In the genomic region with DNA sequence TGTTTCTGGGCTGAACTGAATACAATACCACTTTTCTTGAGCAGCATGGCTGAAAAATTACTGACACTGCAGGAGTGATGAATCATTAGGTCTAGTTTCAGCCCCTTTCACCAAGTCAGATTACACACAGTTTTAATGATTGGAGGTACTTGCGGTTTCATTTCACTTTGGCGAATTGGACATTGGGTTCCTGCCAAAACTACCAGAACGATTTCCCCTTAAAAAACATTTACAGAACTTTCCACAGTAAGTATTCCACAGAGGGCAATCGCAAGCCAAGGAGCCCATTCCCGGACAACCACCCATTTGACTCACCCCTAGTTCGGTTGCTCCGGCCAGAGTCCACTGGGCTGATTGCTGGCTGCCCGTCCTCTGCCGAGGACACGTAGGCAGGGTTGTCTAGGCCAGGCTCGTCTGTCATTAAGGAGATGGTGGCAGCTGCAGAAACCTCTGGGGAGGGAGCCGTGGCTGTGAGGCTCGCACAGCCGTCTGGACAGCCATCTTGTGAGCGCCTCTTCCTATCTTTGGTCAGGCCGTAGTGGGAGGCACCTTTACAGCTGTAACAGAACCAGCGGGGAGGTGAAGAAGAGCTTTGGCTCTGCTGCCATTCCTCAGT, we compare ENCODE assay signal across 10 cellular contexts.
DNase-seq lines count a peak whose midpoint lies in the region; ATAC-seq, FAIRE-seq and TF ChIP-seq lines count a peak whose summit lies in the region.
"Had no signal": no experiment of that assay in that cellular context is flagged by ENCODE, and none has a peak within 500 bp of the region (broad histone marks: within the 10 kb centered on the region; RNA-seq: fewer than 3 reads in every experiment).

No MANE protein-coding gene starts in this region.

- TF ChIP-seq CTCF in H1 (IDR thresholded peaks at IDR 0.05; ENCODE audit: control extremely low read depth in 1 of 3, insufficient read depth in 1 of 3, low read depth in 1 of 3, low read length in 3 of 3): no peak

- H4K8ac ChIP-seq in H1 (ENCODE audit: extremely low read depth, insufficient read depth, low read length): peak overlapping the region; percentile 76; the same call in 1 of the 2 replicates

- H2BK12ac ChIP-seq in H1 (ENCODE audit: low read depth, low read length): no peak overlapping the region

- H2AFZ ChIP-seq in H1 (ENCODE audit: low read length): no peak overlapping the region

- H3K4me3 ChIP-seq in H1 (ENCODE audit: extremely low read depth in 1 of 4, insufficient read depth in 2 of 4, low read depth in 3 of 4, low read length in 4 of 4): no peak overlapping the region

- DNase-seq in A172 (ENCODE audit: low spot score): peak; percentile 78
- DNase-seq in NCI-H2029 treated with DMSO at 0.1 percent for 48 hours (lab: John Stamatoyannopoulos, UW): peak; percentile 44
- DNase-seq in H1 (ENCODE audit: low read depth in 1 of 2, low spot score in 2 of 2): no peak
- DNase-seq in mucosa of gallbladder (ENCODE audit: low spot score): peak; percentile 73
- DNase-seq in GM12892 (ENCODE audit: insufficient read length): no peak
- no peak for DNase-seq in amygdala (lab: John Stamatoyannopoulos, UW)
- DNase-seq in cerebellar nuclear complex (lab: John Stamatoyannopoulos, UW): no peak
- DNase-seq: NCI-H1436, SHP77 treated with DMSO at 0.1 percent for 48 hours had no signal

- no peak overlapping the region for H3K23ac ChIP-seq in H1 (ENCODE audit: insufficient read length)

- H3K4me2 ChIP-seq in H1 (ENCODE audit: insufficient read depth in 1 of 2, low read depth in 2 of 2, low read length in 2 of 2): no peak overlapping the region

- H4K5ac ChIP-seq in H1 (ENCODE audit: insufficient read length, low read depth, low read length): no peak overlapping the region

- H2BK20ac ChIP-seq in H1 (ENCODE audit: low read length): no peak overlapping the region

- POLR2A ChIA-PET in H1 (lab: Charles Lee; ENCODE audit: partially characterized antibody): no interaction called here

- H3K56ac ChIP-seq in H1 (replicated peaks; ENCODE audit: insufficient read length, low read depth, low read length): no peak overlapping the region

- H2BK15ac ChIP-seq in H1 (ENCODE audit: low read length): no peak overlapping the region

- H2BK120ac ChIP-seq in H1 (replicated peaks; ENCODE audit: low read depth, low read length): no peak overlapping the region

- no peak overlapping the region for H2AK5ac ChIP-seq in H1 (ENCODE audit: low read depth, low read length)

- no peak for TF ChIP-seq EP300 in H1 (IDR thresholded peaks at IDR 0.05; ENCODE audit: borderline replicate concordance in 1 of 2, low read depth in 2 of 2, low read length in 2 of 2)

- H3K9me3 ChIP-seq in H1 (ENCODE audit: insufficient read depth in 2 of 2, low read depth in 1 of 2, low read length in 1 of 2): no peaks in the 10 kb centered on the region

- TF ChIP-seq RAD21 in H1 (IDR thresholded peaks at IDR 0.05 in 1 of 2, conservative IDR thresholded peaks at IDR 0.05 in 1 of 2; ENCODE audit: low read depth in 2 of 2, low read length in 2 of 2): no peak

- 0 out of 2 replicates have a peak overlapping the region, but pooled peaks have one; percentile 3 for H3K18ac ChIP-seq in H1 (ENCODE audit: extremely low read depth, low read length)

- no peak overlapping the region for H3K14ac ChIP-seq in H1 (ENCODE audit: insufficient read length)

- H4K91ac ChIP-seq in H1 (replicated peaks; ENCODE audit: insufficient read length, low read length): no peak overlapping the region

- TF ChIP-seq POLR2A in H1 (IDR thresholded peaks at IDR 0.05; ENCODE audit: control extremely low read depth in 1 of 2, low read depth in 2 of 2, low read length in 2 of 2) (no peak), GM12892 (IDR thresholded peaks at IDR 0.05; ENCODE audit: low read depth, low read length) (no peak)

- H3K79me2 ChIP-seq in H1 (ENCODE audit: control insufficient read depth in 1 of 2, insufficient read depth in 2 of 2, low read length in 2 of 2): no peaks in the 10 kb centered on the region

- H3K27me3 ChIP-seq in H1 (replicated peaks in 1 of 4; ENCODE audit: control insufficient read depth in 3 of 4, extremely low read depth in 1 of 4, insufficient read depth in 3 of 4, low read length in 3 of 4): no peaks in the 10 kb centered on the region

- ATAC-seq in HG02588 (IDR thresholded peaks at IDR 0.05; ENCODE audit: unreplicated experiment): no peak

- no peaks in the 10 kb centered on the region; the same call in 1 of the 2 replicates for H3K23me2 ChIP-seq in H1 (ENCODE audit: low read depth, low read length)

- no peak overlapping the region for H3K9ac ChIP-seq in H1 (replicated peaks in 1 of 4; ENCODE audit: extremely low read depth in 1 of 4, low read depth in 3 of 4, low read length in 3 of 4)

- no peak overlapping the region for H3K4ac ChIP-seq in H1 (replicated peaks; ENCODE audit: insufficient read length, low read depth, low read length)

- no peaks in the 10 kb centered on the region for H3K4me1 ChIP-seq in H1 (replicated peaks in 1 of 4; ENCODE audit: control insufficient read depth in 3 of 4, insufficient read depth in 4 of 4, low read length in 3 of 4)

- no peaks in the 10 kb centered on the region for H3K36me3 ChIP-seq in H1 (ENCODE audit: control insufficient read depth in 2 of 4, insufficient read depth in 4 of 4, low read length in 3 of 4)

- H4K20me1 ChIP-seq in H1 (replicated peaks in 1 of 2; ENCODE audit: control insufficient read depth in 1 of 2, insufficient read depth in 2 of 2, low read length in 2 of 2): no peaks in the 10 kb centered on the region

- no peak for FAIRE-seq in H1 (lab: Jason Lieb, UNC)
- FAIRE-seq in GM12892 (lab: Jason Lieb, UNC): no peak

- CTCF ChIA-PET in H1 (lab: Charles Lee; ENCODE audit: partially characterized antibody): interaction anchor here (1.0 to 7.5 kb wide), 6 partner anchors 8 to 110 kb away, joined by 3 to 54 read pairs (median 4); no protein-coding TSS in a partner anchor

- 93% methylated on average over 17 of the region's 17 CpGs; no CpG with 5 or more reads in 1 of the 2 experiments for WGBS in H1 (ENCODE audit: extremely low coverage in 1 of 2, insufficient coverage in 1 of 2, insufficient read length in 1 of 2, insufficient replicate concordance in 2 of 2, low coverage in 1 of 2, low lambda C conversion rate in 2 of 2, missing lambda C conversion rate in 1 of 2), 2 experiments

- no peak overlapping the region for H2BK5ac ChIP-seq in H1 (ENCODE audit: low read depth, low read length)

- no peak overlapping the region for H3K27ac ChIP-seq in H1 (ENCODE audit: low read depth, low read length)

- H3K79me1 ChIP-seq in H1 (ENCODE audit: low read depth, low read length): no peaks in the 10 kb centered on the region

TF ChIP-seq in H1, 55 proteins besides CTCF, POLR2A, EP300 and RAD21:
- TF ChIP-seq SAP30 (IDR thresholded peaks at IDR 0.05; ENCODE audit: insufficient read depth, insufficient replicate concordance, low read length) (no peak), POU5F1 (IDR thresholded peaks at IDR 0.05; ENCODE audit: low read depth, low read length) (no peak), E2F6 (IDR thresholded peaks at IDR 0.05) (no peak), BACH1 (IDR thresholded peaks at IDR 0.05; ENCODE audit: low read length) (no peak), SP2 (IDR thresholded peaks at IDR 0.05; ENCODE audit: low read length) (no peak), TEAD4 (IDR thresholded peaks at IDR 0.05; ENCODE audit: low read depth, low read length) (no peak), TAF1 (IDR thresholded peaks at IDR 0.05; ENCODE audit: low read depth, low read length) (no peak), KDM4A (IDR thresholded peaks at IDR 0.05; ENCODE audit: low read depth, low read length, severe bottlenecking) (no peak), GABPA (IDR thresholded peaks at IDR 0.05; ENCODE audit: borderline replicate concordance, insufficient read depth, low read length) (no peak), GTF2F1 (IDR thresholded peaks at IDR 0.05; ENCODE audit: borderline replicate concordance, low read depth, low read length) (no peak), SIN3A (conservative IDR thresholded peaks at IDR 0.05 in 1 of 2, IDR thresholded peaks at IDR 0.05 in 1 of 2; ENCODE audit: low read depth in 1 of 2, low read length in 2 of 2) (no peak), SP1 (IDR thresholded peaks at IDR 0.05; ENCODE audit: low read depth, low read length) (no peak), TAF7 (optimal IDR thresholded peaks at IDR 0.05; ENCODE audit: borderline replicate concordance, low read depth, low read length) (no peak), JUND (IDR thresholded peaks at IDR 0.05; ENCODE audit: low read length) (no peak), TBP (IDR thresholded peaks at IDR 0.05; ENCODE audit: low read depth, low read length) (no peak), EGR1 (IDR thresholded peaks at IDR 0.05; ENCODE audit: borderline replicate concordance, low read depth, low read length) (no peak)
- TF ChIP-seq, protein P1, sequence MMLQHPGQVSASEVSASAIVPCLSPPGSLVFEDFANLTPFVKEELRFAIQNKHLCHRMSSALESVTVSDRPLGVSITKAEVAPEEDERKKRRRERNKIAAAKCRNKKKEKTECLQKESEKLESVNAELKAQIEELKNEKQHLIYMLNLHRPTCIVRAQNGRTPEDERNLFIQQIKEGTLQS (IDR thresholded peaks at IDR 0.05; ENCODE audit: insufficient read depth, low read depth, low read length): no peak
- TF ChIP-seq, protein P2, sequence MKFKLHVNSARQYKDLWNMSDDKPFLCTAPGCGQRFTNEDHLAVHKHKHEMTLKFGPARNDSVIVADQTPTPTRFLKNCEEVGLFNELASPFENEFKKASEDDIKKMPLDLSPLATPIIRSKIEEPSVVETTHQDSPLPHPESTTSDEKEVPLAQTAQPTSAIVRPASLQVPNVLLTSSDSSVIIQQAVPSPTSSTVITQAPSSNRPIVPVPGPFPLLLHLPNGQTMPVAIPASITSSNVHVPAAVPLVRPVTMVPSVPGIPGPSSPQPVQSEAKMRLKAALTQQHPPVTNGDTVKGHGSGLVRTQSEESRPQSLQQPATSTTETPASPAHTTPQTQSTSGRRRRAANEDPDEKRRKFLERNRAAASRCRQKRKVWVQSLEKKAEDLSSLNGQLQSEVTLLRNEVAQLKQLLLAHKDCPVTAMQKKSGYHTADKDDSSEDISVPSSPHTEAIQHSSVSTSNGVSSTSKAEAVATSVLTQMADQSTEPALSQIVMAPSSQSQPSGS (IDR thresholded peaks at IDR 0.05; ENCODE audit: low read length): no peak

Comparison
In these comparisons a context has a peak if more than half of its experiments do, and no peak if none do; other contexts are left out.
1. DNase-seq: peak in A172 (single experiment), NCI-H2029 treated with DMSO at 0.1 percent for 48 hours (single experiment) and mucosa of gallbladder (single experiment); none in H1 (0 of 2), GM12892 (single experiment), amygdala (0 of 56) and cerebellar nuclear complex (0 of 2).